1 cellular context compared by ENCODE assay signal in the genomic region with DNA sequence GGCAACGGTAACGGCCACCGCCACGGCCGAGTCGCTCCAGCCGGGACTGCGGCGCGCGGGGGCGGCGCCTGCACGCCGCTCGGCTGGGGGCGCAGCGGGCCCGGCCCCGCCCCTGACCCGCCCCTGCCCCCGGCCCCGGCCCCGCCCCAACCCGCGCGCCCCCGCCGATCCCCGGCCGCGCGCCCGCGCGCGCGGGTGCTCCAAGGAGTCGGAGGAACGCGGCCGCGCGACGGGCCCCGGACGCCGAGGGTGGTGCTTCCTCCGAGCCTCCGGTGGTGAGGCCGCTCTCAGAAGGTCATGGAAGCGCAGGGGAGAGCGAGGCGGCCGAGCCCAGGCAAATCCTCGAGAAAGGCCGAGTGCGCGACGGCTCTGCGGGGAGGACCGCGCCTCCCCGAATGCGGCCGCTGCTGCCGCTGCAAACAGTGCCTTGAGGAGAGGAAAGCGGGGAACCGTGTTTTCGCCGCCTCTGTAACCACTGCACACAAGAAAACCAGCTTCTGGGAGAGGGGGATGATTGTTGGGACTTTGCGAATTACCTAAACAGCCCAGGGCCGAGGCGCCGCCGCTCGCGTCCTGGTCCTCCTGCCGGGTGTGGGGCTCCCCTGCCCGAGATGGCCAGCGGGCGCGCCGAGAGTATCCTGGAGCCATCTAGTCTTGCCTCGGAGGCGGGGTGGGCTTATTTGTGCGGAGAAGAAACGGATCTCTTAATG.
A peak's percentile ranks its signal among the peaks of the same experiment; 100 is the strongest.
TF ChIP-seq lines count a peak whose summit lies in the region.

TSS of gene LIFR (minus strand) at position 48 of the 710 bp plus-strand sequence. CDS start 25,999 bp downstream, outside the sequence.

TF ChIP-seq in WTC11, 78 proteins besides CTCF, POLR2A, EP300 and RAD21 (continued from another document):
- TF ChIP-seq HMGXB4 (CRISPR knock-in tag; IDR thresholded peaks at IDR 0.05) = peak; percentile 74
- no peak for TF ChIP-seq FOXP1 (CRISPR knock-in tag; IDR thresholded peaks at IDR 0.05; ENCODE audit: borderline replicate concordance)
- TF ChIP-seq E2F5 (CRISPR knock-in tag; IDR thresholded peaks at IDR 0.05) = peak; percentile 62; the same call in 1 of the 2 replicates
- peak; percentile 58 for TF ChIP-seq TEAD1 (CRISPR knock-in tag; IDR thresholded peaks at IDR 0.05)
- no peak for TF ChIP-seq RELA (CRISPR knock-in tag; IDR thresholded peaks at IDR 0.05; ENCODE audit: borderline replicate concordance)
- TF ChIP-seq ETV6 (CRISPR knock-in tag; IDR thresholded peaks at IDR 0.05) = peak; percentile 24
